Comparison of ENCODE assay signal across 8 cellular contexts in genomic region chr11:65888163-65888814, GRCh38. TPM values are rescaled to one million over a fixed set of nuclear protein-coding genes. Genes with fewer than 3 reads are reported as not detected.
DNase-seq lines count a peak whose midpoint lies in the region; ATAC-seq and TF ChIP-seq lines count a peak whose summit lies in the region.

TSS of gene FIBP (minus strand) at chr11:65888471. CDS start at chr11:65888418, 53 bp downstream.

- peaks cover 57% of the 10 kb centered on the region for H3K4me1 Mint-ChIP-seq in activated CD4-positive, alpha-beta memory T cell treated with anti-CD3 and anti-CD28 coated beads for 36 hours (ENCODE audit: low read depth)

- no peaks in the 10 kb centered on the region for H3K9me3 Mint-ChIP-seq in activated CD4-positive, alpha-beta memory T cell treated with anti-CD3 and anti-CD28 coated beads for 36 hours

- peak within 1 kb of the TSS; percentile 89 for H3K27ac Mint-ChIP-seq in activated CD4-positive, alpha-beta memory T cell treated with anti-CD3 and anti-CD28 coated beads for 36 hours

- peak; percentile 92 for TF ChIP-seq CTCF in BJ (IDR thresholded peaks at IDR 0.05; ENCODE audit: insufficient read depth, low read depth, low read length)
- TF ChIP-seq CTCF in HL-60 (IDR thresholded peaks at IDR 0.05; ENCODE audit: insufficient read depth, low read length), result peak; percentile 59
- TF ChIP-seq CTCF in dorsolateral prefrontal cortex (IDR thresholded peaks at IDR 0.05 in 54 of 56, conservative IDR thresholded peaks at IDR 0.05 in 2 of 56; ENCODE audit: low read depth in 1 of 56, partially characterized antibody in 56 of 56), result peak; percentile 45 to 93 (median 80)
- peak in 2 of 3 donors; percentile 24 to 71 for TF ChIP-seq CTCF in lower leg skin (IDR thresholded peaks at IDR 0.05)

- H3K36me3 ChIP-seq in BJ (ENCODE audit: control insufficient read depth, insufficient read depth, low read length), result peaks cover 26% of the 10 kb centered on the region

- peak; percentile 40 for ATAC-seq in GM19351 (IDR thresholded peaks at IDR 0.05; ENCODE audit: unreplicated experiment)

- peaks cover 39% of the 10 kb centered on the region for H3K36me3 Mint-ChIP-seq in activated CD4-positive, alpha-beta memory T cell treated with anti-CD3 and anti-CD28 coated beads for 36 hours

- no peaks in the 10 kb centered on the region for H3K27me3 Mint-ChIP-seq in activated CD4-positive, alpha-beta memory T cell treated with anti-CD3 and anti-CD28 coated beads for 36 hours

- peak within 1 kb of the TSS; percentile 72 for H3K27ac ChIP-seq in HL-60 (replicated peaks)
- peak within 1 kb of the TSS; percentile 81 to 100 (median 97) for H3K27ac ChIP-seq in dorsolateral prefrontal cortex

- CTCF ChIA-PET in BJ (lab: Yijun Ruan, JAX), result interaction anchor here (0.6 to 11.7 kb wide), 30 partner anchors 8 to 394 kb away, joined by 3 to 130 read pairs (median 6); partner anchors contain the start of genes C11orf68, CFL1, CTSW and FOSL1
- CTCF ChIA-PET in activated CD4-positive, alpha-beta memory T cell treated with anti-CD3 and anti-CD28 coated beads for 36 hours (lab: Charles Lee), result interaction anchor here (0.7 to 9.5 kb wide), 31 partner anchors 8 to 275 kb away, joined by 3 to 277 read pairs (median 4); partner anchors contain the start of genes AP5B1, BANF1, CFL1 and CST6

- H3K4me3 ChIP-seq in BJ (ENCODE audit: low read depth, low read length) (peak within 1 kb of the TSS; percentile 78), HL-60 (replicated peaks; ENCODE audit: insufficient read depth, low read length) (peak within 1 kb of the TSS; percentile 96), dorsolateral prefrontal cortex (peak within 1 kb of the TSS; percentile 52 to 99 (median 86)), lower leg skin (ENCODE audit: low read depth, poor library complexity, severe bottlenecking) (peak within 1 kb of the TSS; percentile 61)

- TF ChIP-seq POLR2A in lower leg skin (IDR thresholded peaks at IDR 0.05), result no peak

- DNase-seq in BJ (ENCODE audit: low read depth) (peak; percentile 84), HL-60 (ENCODE audit: low read depth in 1 of 2, low spot score in 1 of 2) (peak; percentile 95 to 98), NCI-H82 treated with DMSO at 0.1 percent for 48 hours (lab: John Stamatoyannopoulos, UW; ENCODE audit: unreplicated experiment) (peak; percentile 76), dorsolateral prefrontal cortex (peak; percentile 94 to 98 (median 97)), lower leg skin (ENCODE audit: low spot score in 2 of 2) (peak; percentile 95 to 100)
- DNase-seq in activated CD4-positive, alpha-beta memory T cell treated with anti-CD3 and anti-CD28 coated beads for 36 hours, result peak; percentile 98
- DNase-seq in stimulated activated CD4-positive, alpha-beta T cell treated with anti-CD3 and anti-CD28 coated beads, Interleukin-4, amount 100 ng/mL, for 4 hours, result peak; percentile 93 to 95

- peak within 1 kb of the TSS; percentile 99 for H3K4me3 Mint-ChIP-seq in activated CD4-positive, alpha-beta memory T cell treated with anti-CD3 and anti-CD28 coated beads for 36 hours

- intact Hi-C loops in activated CD4-positive, alpha-beta memory T cell treated with anti-CD3 and anti-CD28 coated beads for 36 hours (cut with micrococcal nuclease), result loop anchor here (1.0 to 2.0 kb wide), 4 partner anchors 15 to 73 kb away; partner anchors contain the start of genes CFL1, EFEMP2 and SART1
- intact Hi-C loops in dorsolateral prefrontal cortex (cut with DNase I) (loop anchor here (1.0 to 5.0 kb wide), 4 partner anchors 28 to 114 kb away; partner anchors contain the start of genes MUS81 (in 2 of the 2), BANF1 (in 1 of the 2), EIF1AD (in 1 of the 2) and SART1 (in 1 of the 2)), lower leg skin (cut with DNase I; ENCODE audit: low total_unique reads) (no loop called here)

- H3K27me3 ChIP-seq in BJ (ENCODE audit: control insufficient read depth, insufficient read depth, low read length), result no peaks in the 10 kb centered on the region
- H3K27me3 ChIP-seq in HL-60 (ENCODE audit: insufficient read depth, poor library complexity, severe bottlenecking), result no peaks in the 10 kb centered on the region
- H3K27me3 ChIP-seq in dorsolateral prefrontal cortex, result no peaks in the 10 kb centered on the region

- 1 to 2% methylated on average over 15 to 44 of the region's 57 CpGs for WGBS in lower leg skin, 2 donors

- POLR2A ChIA-PET in BJ (lab: Charles Lee), result interaction anchor here (0.6 to 1.0 kb wide), 15 partner anchors 10 to 238 kb away, joined by 3 to 19 read pairs (median 8); partner anchors contain the start of gene EFEMP2
- POLR2A ChIA-PET in activated CD4-positive, alpha-beta memory T cell treated with anti-CD3 and anti-CD28 coated beads for 36 hours (lab: Charles Lee), result interaction anchor here (0.9 to 7.5 kb wide), 13 partner anchors 9 to 176 kb away, joined by 3 to 98 read pairs (median 4); partner anchors contain the start of genes CFL1, CTSW, FOSL1 and KAT5

RNA-seq across cellular contexts. Expression of gene FIBP, which starts in this region (rescaled TPM):
- 136 and 199 TPM in 2 replicates for polyA plus RNA-seq in BJ (2011; rRNA removed)
- 99.3 and 128 TPM in 2 replicates for polyA minus RNA-seq in BJ (2011; rRNA and poly(A)+ RNA removed)
- total RNA-seq in activated CD4-positive, alpha-beta memory T cell treated with anti-CD3 and anti-CD28 coated beads for 36 hours, result 100 to 1,000 TPM in 1 of 2 experiments, 10 to 100 TPM in 1; 94.2 to 101 TPM
- total RNA-seq in dorsolateral prefrontal cortex, result 100 to 1,000 TPM in 19 of 120 experiments, 10 to 100 TPM in 101; 56.1 to 115 (median 86.6) TPM
- 100 to 1,000 TPM in 2 of 4 donors, 10 to 100 TPM in 2; 69.4 to 103 (median 86.2) TPM for total RNA-seq in lower leg skin

Comparison
In these comparisons a context has a peak if more than half of its experiments do, and no peak if none do; other contexts are left out.
1. Peak in every context shown above with its lines: DNase-seq, ATAC-seq, H3K4me3 ChIP-seq and H3K27ac ChIP-seq.